In genomic region chr5:96745025-96745424, GRCh38 we compare ENCODE assay signal across 23 cellular contexts.
DNase-seq lines count a peak whose midpoint lies in the region; ATAC-seq and TF ChIP-seq lines count a peak whose summit lies in the region.
"Had no signal": no experiment of that assay in that cellular context is flagged by ENCODE, and none has a peak within 500 bp of the region (broad histone marks: within the 10 kb centered on the region; RNA-seq: fewer than 3 reads in every experiment).

No MANE protein-coding gene starts in this region.

- H3K4me1 ChIP-seq in A673 (ENCODE audit: insufficient read depth, low read length, poor library complexity, severe bottlenecking): peaks cover 33% of the 10 kb centered on the region
- H3K4me1 ChIP-seq: breast epithelium, prostate gland, SJSA1 had no signal

- no peaks in the 10 kb centered on the region for H3K9me3 Mint-ChIP-seq in activated CD4-positive, alpha-beta T cell treated with anti-CD3 and anti-CD28 coated beads, Interleukin-2, amount 10 ng/mL, durations not matched to agents 24 days and 14 days
- no peaks in the 10 kb centered on the region for H3K9me3 Mint-ChIP-seq in activated CD4-positive, alpha-beta T cell treated with anti-CD3 and anti-CD28 coated beads, Interleukin-2, amount 10 ng/mL, durations not matched to agents 7 days and 5 days
- H3K9me3 Mint-ChIP-seq in T-cell: no peaks in the 10 kb centered on the region
- peaks cover 2% of the 10 kb centered on the region for H3K9me3 Mint-ChIP-seq in natural killer cell treated with Interleukin-12 subunit alpha and Interleukin-12 subunit beta and Interleukin-15 and Interleukin-18, amount 100 ng/mL, for 72 hours
- H3K9me3 Mint-ChIP-seq: activated B cell treated with CpG ODN at 0.5 μM for 24 hours; CD4-positive, alpha-beta memory T cell; GM23338 had no signal

- CTCF ChIA-PET in activated CD4-positive, alpha-beta T cell treated with anti-CD3 and anti-CD28 coated beads, Interleukin-2, amount 10 ng/mL, durations not matched to agents 7 days and 5 days (lab: Charles Lee): interaction anchor here (1.3 kb wide), 1 partner anchor 31 kb away, joined by 3 read pairs; no protein-coding TSS in a partner anchor
- CTCF ChIA-PET in A673 (lab: Charles Lee): no interaction called here
- CTCF ChIA-PET in T-cell (lab: Charles Lee): interaction anchor here (0.6 to 1.8 kb wide), 3 partner anchors 19 to 420 kb away, joined by 3 to 4 read pairs (median 3); no protein-coding TSS in a partner anchor

- peaks cover 10% of the 10 kb centered on the region for H3K36me3 ChIP-seq in A673 (ENCODE audit: insufficient read depth, low read length, poor library complexity, severe bottlenecking)

- no peak overlapping the region for H3K27ac Mint-ChIP-seq in activated CD4-positive, alpha-beta T cell treated with anti-CD3 and anti-CD28 coated beads, Interleukin-2, amount 10 ng/mL, durations not matched to agents 24 days and 14 days
- H3K27ac Mint-ChIP-seq in activated CD4-positive, alpha-beta T cell treated with anti-CD3 and anti-CD28 coated beads, Interleukin-2, amount 10 ng/mL, durations not matched to agents 7 days and 5 days: no peak overlapping the region
- peak overlapping the region; percentile 22 to 66 for H3K27ac Mint-ChIP-seq in T-cell
- H3K27ac Mint-ChIP-seq in natural killer cell treated with Interleukin-12 subunit alpha and Interleukin-12 subunit beta and Interleukin-15 and Interleukin-18, amount 100 ng/mL, for 72 hours: peak overlapping the region; percentile 68 to 83
- H3K27ac Mint-ChIP-seq: GM23338 had no signal

- H3K36me3 Mint-ChIP-seq in activated CD4-positive, alpha-beta T cell treated with anti-CD3 and anti-CD28 coated beads, Interleukin-2, amount 10 ng/mL, durations not matched to agents 24 days and 14 days (ENCODE audit: low read depth): peaks cover 58% of the 10 kb centered on the region
- H3K36me3 Mint-ChIP-seq in activated CD4-positive, alpha-beta T cell treated with anti-CD3 and anti-CD28 coated beads, Interleukin-2, amount 10 ng/mL, durations not matched to agents 7 days and 5 days (ENCODE audit: low read depth): peaks cover 76% of the 10 kb centered on the region
- peaks cover 63% of the 10 kb centered on the region for H3K36me3 Mint-ChIP-seq in T-cell
- H3K36me3 Mint-ChIP-seq in natural killer cell treated with Interleukin-12 subunit alpha and Interleukin-12 subunit beta and Interleukin-15 and Interleukin-18, amount 100 ng/mL, for 72 hours: peaks cover 23% of the 10 kb centered on the region

- POLR2A ChIA-PET in activated CD4-positive, alpha-beta T cell treated with anti-CD3 and anti-CD28 coated beads, Interleukin-2, amount 10 ng/mL, durations not matched to agents 7 days and 5 days (lab: Charles Lee): no interaction called here
- POLR2A ChIA-PET in A673 (lab: Charles Lee; ENCODE audit: low non-redundant PET) (no interaction called here), T-cell (lab: Charles Lee) (interaction anchor here in 1 of 2 donors (0.6 kb wide), 3 partner anchors 12 to 1212 kb away, joined by 3 to 5 read pairs (median 3); no protein-coding TSS in a partner anchor)

- peak; percentile 40 for DNase-seq in activated CD4-positive, alpha-beta T cell treated with anti-CD3 and anti-CD28 coated beads, Interleukin-2, amount 10 ng/mL, durations not matched to agents 24 days and 14 days
- DNase-seq in activated CD4-positive, alpha-beta T cell treated with anti-CD3 and anti-CD28 coated beads, Interleukin-2, amount 10 ng/mL, durations not matched to agents 7 days and 5 days: no peak
- no peak for DNase-seq in A673 (ENCODE audit: low spot score)
- no peak for DNase-seq in T-cell
- no peak for DNase-seq in natural killer cell treated with Interleukin-12 subunit alpha and Interleukin-12 subunit beta and Interleukin-15 and Interleukin-18, amount 100 ng/mL, for 72 hours (ENCODE audit: low spot score)
- no peak for DNase-seq in C1 segment of cervical spinal cord (lab: John Stamatoyannopoulos, UW)
- DNase-seq: 8988T; activated B cell treated with CpG ODN at 0.5 μM for 24 hours; activated effector memory CD4-positive, alpha-beta T cell treated with Interleukin-2 at 50 U/mL for 16 hours; anterior cingulate cortex; CD4-positive, alpha-beta memory T cell; effector CD8-positive, alpha-beta T cell; NCI-H187 treated with DMSO at 0.1 percent for 48 hours; NCI-H2171; occipital lobe had no signal

- ATAC-seq in T-cell (replicated peaks in 1 of 4) (no peak), GM18520 (IDR thresholded peaks at IDR 0.05; ENCODE audit: unreplicated experiment) (no peak), GM21786 (IDR thresholded peaks at IDR 0.05; ENCODE audit: unreplicated experiment) (no peak)
- no peak for ATAC-seq in natural killer cell treated with Interleukin-12 subunit alpha and Interleukin-12 subunit beta and Interleukin-15 and Interleukin-18, amount 100 ng/mL, for 72 hours
- ATAC-seq: GM23338, K562 had no signal

- H3K4me3 Mint-ChIP-seq in activated CD4-positive, alpha-beta T cell treated with anti-CD3 and anti-CD28 coated beads, Interleukin-2, amount 10 ng/mL, durations not matched to agents 24 days and 14 days: no peak overlapping the region
- H3K4me3 Mint-ChIP-seq in activated CD4-positive, alpha-beta T cell treated with anti-CD3 and anti-CD28 coated beads, Interleukin-2, amount 10 ng/mL, durations not matched to agents 7 days and 5 days: no peak overlapping the region
- no peak overlapping the region for H3K4me3 Mint-ChIP-seq in T-cell
- no peak overlapping the region for H3K4me3 Mint-ChIP-seq in natural killer cell treated with Interleukin-12 subunit alpha and Interleukin-12 subunit beta and Interleukin-15 and Interleukin-18, amount 100 ng/mL, for 72 hours
- H3K4me3 Mint-ChIP-seq: activated B cell treated with CpG ODN at 0.5 μM for 24 hours; CD4-positive, alpha-beta memory T cell; GM23338; mesothelial cell of epicardium had no signal

- no TSS peak for BruUV-seq in A673 (replicated peaks; lab: Mats Ljungman, UMichigan)

- no peaks in the 10 kb centered on the region for H3K9me3 ChIP-seq in A673 (ENCODE audit: low read depth, low read length, poor library complexity, severe bottlenecking)
- H3K9me3 ChIP-seq: breast epithelium, prostate gland, SJSA1 had no signal

- H3K27ac ChIP-seq in A673 (ENCODE audit: low read depth, low read length, poor library complexity, severe bottlenecking): peak overlapping the region; percentile 89
- H3K27ac ChIP-seq: SJSA1 had no signal

- peaks cover 22% of the 10 kb centered on the region for H3K4me1 Mint-ChIP-seq in activated CD4-positive, alpha-beta T cell treated with anti-CD3 and anti-CD28 coated beads, Interleukin-2, amount 10 ng/mL, durations not matched to agents 24 days and 14 days
- no peaks in the 10 kb centered on the region for H3K4me1 Mint-ChIP-seq in activated CD4-positive, alpha-beta T cell treated with anti-CD3 and anti-CD28 coated beads, Interleukin-2, amount 10 ng/mL, durations not matched to agents 7 days and 5 days
- H3K4me1 Mint-ChIP-seq in T-cell: peaks cover 0 to 2% (median 0%) of the 10 kb centered on the region in 3 donors
- H3K4me1 Mint-ChIP-seq in natural killer cell treated with Interleukin-12 subunit alpha and Interleukin-12 subunit beta and Interleukin-15 and Interleukin-18, amount 100 ng/mL, for 72 hours (ENCODE audit: low read depth in 2 of 2): peaks cover 10 to 17% of the 10 kb centered on the region in 2 donors
- H3K4me1 Mint-ChIP-seq: CD4-positive, alpha-beta memory T cell had no signal

- no peak overlapping the region for H3K4me3 ChIP-seq in A673 (ENCODE audit: low read depth, low read length, poor library complexity, severe bottlenecking)
- H3K4me3 ChIP-seq: breast epithelium, GM23338, K562, prostate gland, SJSA1 had no signal

- intact Hi-C loops in activated CD4-positive, alpha-beta T cell treated with anti-CD3 and anti-CD28 coated beads, Interleukin-2, amount 10 ng/mL, durations not matched to agents 24 days and 14 days (cut with micrococcal nuclease): no loop called here
- intact Hi-C loops in A673 (cut with micrococcal nuclease; ENCODE audit: unreplicated experiment): loop anchor here (5.0 kb wide), 1 partner anchor 133 kb away; no protein-coding TSS in a partner anchor

- TF ChIP-seq CTCF in A673 (conservative IDR thresholded peaks at IDR 0.05; ENCODE audit: low read depth, low read length): no peak

- no peaks in the 10 kb centered on the region for H3K27me3 ChIP-seq in A673 (replicated peaks; ENCODE audit: insufficient read depth, low read depth, low read length, poor library complexity)
- H3K27me3 ChIP-seq: breast epithelium, SJSA1 had no signal

- no peaks in the 10 kb centered on the region for H3K27me3 Mint-ChIP-seq in activated CD4-positive, alpha-beta T cell treated with anti-CD3 and anti-CD28 coated beads, Interleukin-2, amount 10 ng/mL, durations not matched to agents 24 days and 14 days
- H3K27me3 Mint-ChIP-seq in activated CD4-positive, alpha-beta T cell treated with anti-CD3 and anti-CD28 coated beads, Interleukin-2, amount 10 ng/mL, durations not matched to agents 7 days and 5 days: no peaks in the 10 kb centered on the region
- no peaks in the 10 kb centered on the region for H3K27me3 Mint-ChIP-seq in T-cell
- no peaks in the 10 kb centered on the region for H3K27me3 Mint-ChIP-seq in natural killer cell treated with Interleukin-12 subunit alpha and Interleukin-12 subunit beta and Interleukin-15 and Interleukin-18, amount 100 ng/mL, for 72 hours
- H3K27me3 Mint-ChIP-seq: activated B cell treated with CpG ODN at 0.5 μM for 24 hours; CD4-positive, alpha-beta memory T cell had no signal

Comparison
In these comparisons a context has a peak if more than half of its experiments do, and no peak if none do; other contexts are left out.
1. H3K27ac Mint-ChIP-seq: peak in T-cell (2 of 2) and natural killer cell treated with Interleukin-12 subunit alpha and Interleukin-12 subunit beta and Interleukin-15 and Interleukin-18, amount 100 ng/mL, for 72 hours (2 of 2); none in activated CD4-positive, alpha-beta T cell treated with anti-CD3 and anti-CD28 coated beads, Interleukin-2, amount 10 ng/mL, durations not matched to agents 24 days and 14 days (single experiment) and activated CD4-positive, alpha-beta T cell treated with anti-CD3 and anti-CD28 coated beads, Interleukin-2, amount 10 ng/mL, durations not matched to agents 7 days and 5 days (single experiment).